Comparison of ENCODE assay signal across 8 cellular contexts in the genomic region with DNA sequence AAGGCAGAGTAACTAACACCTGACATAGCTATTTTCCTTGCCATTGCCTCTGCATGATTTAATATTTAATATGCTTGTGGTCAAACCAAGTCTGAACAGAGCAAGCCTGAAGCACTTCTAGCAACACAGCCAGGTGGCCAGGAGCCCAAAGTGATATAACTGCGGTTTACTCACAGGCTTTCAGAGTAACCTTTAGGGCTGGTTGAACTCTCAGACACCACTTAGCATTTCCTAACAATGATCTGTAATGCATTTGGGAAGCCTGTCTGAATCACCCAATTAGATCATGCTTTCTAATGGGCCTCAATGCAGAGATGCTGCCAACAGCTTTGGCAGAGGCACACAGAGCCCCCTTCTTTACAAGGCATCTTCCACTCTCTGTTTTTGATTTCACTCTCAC.
DNase-seq lines count a peak whose midpoint lies in the region; ATAC-seq and TF ChIP-seq lines count a peak whose summit lies in the region.

No MANE protein-coding gene starts in this region.

- H3K4me1 Mint-ChIP-seq in stimulated activated effector memory CD8-positive, alpha-beta T cell treated with anti-CD3 and anti-CD28 coated beads, Interleukin-12 subunit alpha, Interleukin-12 subunit beta, amount 100 ng/mL, for 72 hours, result peaks cover 75% of the 10 kb centered on the region

- ATAC-seq in GM19324 (IDR thresholded peaks at IDR 0.05; ENCODE audit: low FRiP score, unreplicated experiment) (peak; percentile 73), HG03196 (IDR thresholded peaks at IDR 0.05; ENCODE audit: unreplicated experiment) (peak; percentile 86), GM21576 (IDR thresholded peaks at IDR 0.05; ENCODE audit: unreplicated experiment) (no peak)
- peak; percentile 76 for ATAC-seq in stimulated activated effector memory CD8-positive, alpha-beta T cell treated with anti-CD3 and anti-CD28 coated beads, Interleukin-12 subunit alpha, Interleukin-12 subunit beta, amount 100 ng/mL, for 72 hours

- H3K4me3 Mint-ChIP-seq in stimulated activated effector memory CD8-positive, alpha-beta T cell treated with anti-CD3 and anti-CD28 coated beads, Interleukin-12 subunit alpha, Interleukin-12 subunit beta, amount 100 ng/mL, for 72 hours, result peak overlapping the region; percentile 26

- DNase-seq in amniotic epithelial cell (ENCODE audit: low read depth) (peak; percentile 92), T1000 (lab: John Stamatoyannopoulos, UW) (no peak), GM20000 (ENCODE audit: low spot score) (no peak), DMS114 treated with DMSO at 0.1 percent for 48 hours (lab: John Stamatoyannopoulos, UW; ENCODE audit: unreplicated experiment) (no peak)
- no peak for DNase-seq in stimulated activated effector memory CD8-positive, alpha-beta T cell treated with anti-CD3 and anti-CD28 coated beads, Interleukin-12 subunit alpha, Interleukin-12 subunit beta, amount 100 ng/mL, for 72 hours (ENCODE audit: low spot score in 2 of 2)

- TF ChIP-seq CTCF in GM20000 (IDR thresholded peaks at IDR 0.05; ENCODE audit: extremely low read depth, missing control alignments), result no peak

- H3K36me3 Mint-ChIP-seq in stimulated activated effector memory CD8-positive, alpha-beta T cell treated with anti-CD3 and anti-CD28 coated beads, Interleukin-12 subunit alpha, Interleukin-12 subunit beta, amount 100 ng/mL, for 72 hours, result no peaks in the 10 kb centered on the region

- peaks cover 10% of the 10 kb centered on the region for H3K9me3 Mint-ChIP-seq in stimulated activated effector memory CD8-positive, alpha-beta T cell treated with anti-CD3 and anti-CD28 coated beads, Interleukin-12 subunit alpha, Interleukin-12 subunit beta, amount 100 ng/mL, for 72 hours

- H3K27ac Mint-ChIP-seq in stimulated activated effector memory CD8-positive, alpha-beta T cell treated with anti-CD3 and anti-CD28 coated beads, Interleukin-12 subunit alpha, Interleukin-12 subunit beta, amount 100 ng/mL, for 72 hours, result peak overlapping the region; percentile 65
